ENCODE assay signal across 17 cellular contexts in genomic region chr18:35501369-35501768, GRCh38. TPM values are rescaled to one million over a fixed set of nuclear protein-coding genes. Genes with fewer than 3 reads are reported as not detected.
A peak's percentile ranks its signal among the peaks of the same experiment; 100 is the strongest.
DNase-seq lines count a peak whose midpoint lies in the region; ATAC-seq, FAIRE-seq and TF ChIP-seq lines count a peak whose summit lies in the region.
"Had no signal": no experiment of that assay in that cellular context is flagged by ENCODE, and none has a peak within 500 bp of the region (broad histone marks: within the 10 kb centered on the region; RNA-seq: fewer than 3 reads in every experiment).

No MANE protein-coding gene starts in this region.

- ATAC-seq in K562: no peak

- peaks cover 38% of the 10 kb centered on the region for H3K4me1 Mint-ChIP-seq in osteocyte (ENCODE audit: unreplicated experiment)

- CTCF ChIA-PET in K562 (lab: Yijun Ruan, JAX; ENCODE audit: low intra/inter-chr PET ratio): no interaction called here

- peak overlapping the region; percentile 24 for H3K27ac Mint-ChIP-seq in osteocyte (ENCODE audit: unreplicated experiment)

- no peak for TF ChIP-seq CTCF in K562 (IDR thresholded peaks at IDR 0.05 in 2 of 3, conservative IDR thresholded peaks at IDR 0.05 in 1 of 3; ENCODE audit: insufficient read depth in 2 of 3, low read depth in 1 of 3, low read length in 3 of 3)
- no peak for TF ChIP-seq CTCF in esophagus squamous epithelium (IDR thresholded peaks at IDR 0.05)
- TF ChIP-seq CTCF in osteocyte (IDR thresholded peaks at IDR 0.05): no peak

- POLR2A ChIA-PET in K562 (lab: Yijun Ruan, JAX): interaction anchor here (0.7 kb wide), 1 partner anchor 13 kb away, joined by 3 read pairs; no protein-coding TSS in a partner anchor

- H2AFZ ChIP-seq in K562 (ENCODE audit: low read depth, low read length): peak overlapping the region; percentile 80

- H3K9me3 ChIP-seq in K562 (replicated peaks; ENCODE audit: control insufficient read depth, insufficient read depth, low read depth, low read length) (no peaks in the 10 kb centered on the region), esophagus squamous epithelium (no peaks in the 10 kb centered on the region)
- H3K9me3 ChIP-seq: BLaER1, SJCRH30 had no signal

- no peak overlapping the region for H3K4me3 Mint-ChIP-seq in osteocyte (ENCODE audit: unreplicated experiment)

- H3K4me1 ChIP-seq in K562 (replicated peaks in 1 of 2; ENCODE audit: control insufficient read depth in 2 of 2, insufficient read depth in 2 of 2, low read length in 2 of 2): peaks cover 8 to 27% of the 10 kb centered on the region in 2 experiments
- peaks cover 10 to 56% (median 19%) of the 10 kb centered on the region in 3 donors for H3K4me1 ChIP-seq in esophagus squamous epithelium
- H3K4me1 ChIP-seq: SJCRH30 had no signal

- in situ Hi-C loops in K562 (cut with MboI): no loop called here

- no peaks in the 10 kb centered on the region for H3K27me3 Mint-ChIP-seq in osteocyte (ENCODE audit: unreplicated experiment)

- peak overlapping the region; percentile 6; the same call in 1 of the 2 replicates for H3K4me2 ChIP-seq in K562 (ENCODE audit: insufficient read depth, low read length)

- DNase-seq in ELF-1 (ENCODE audit: low read depth, low spot score) (peak; percentile 30), K562 (ENCODE audit: extremely low read depth in 1 of 4, low spot score in 3 of 4) (no peak), esophagus squamous epithelium (lab: John Stamatoyannopoulos, UW) (no peak), osteocyte (ENCODE audit: extremely low spot score, unreplicated experiment) (no peak), ecto neural progenitor cell (ENCODE audit: low spot score) (no peak), 8988T (no peak), T1000 (lab: John Stamatoyannopoulos, UW) (no peak)
- DNase-seq in stimulated activated CD4-positive, alpha-beta T cell treated with anti-CD3 and anti-CD28 coated beads, Interleukin-12 subunit alpha, Interleukin-12 subunit beta, amount 100 ng/mL, for 4 hours: no peak
- DNase-seq: DMS79, NCI-H1417, NCI-H187, NCI-H2107, NCI-H510A treated with DMSO at 0.1 percent for 48 hours, NCI-H774, SJCRH30 had no signal

- peaks cover 3% of the 10 kb centered on the region for H3K9me3 Mint-ChIP-seq in osteocyte (ENCODE audit: unreplicated experiment)

- H3K9ac ChIP-seq in K562 (ENCODE audit: insufficient read depth in 1 of 2, low read depth in 2 of 2, low read length in 2 of 2): no peak overlapping the region
- H3K9ac ChIP-seq: BLaER1 had no signal

- H3K36me3 ChIP-seq in K562 (ENCODE audit: control insufficient read depth, insufficient read depth, low read length): no peaks in the 10 kb centered on the region
- no peaks in the 10 kb centered on the region for H3K36me3 ChIP-seq in esophagus squamous epithelium
- H3K36me3 ChIP-seq: BLaER1, SJCRH30 had no signal

- TF ChIP-seq POLR2A in K562 (conservative IDR thresholded peaks at IDR 0.05): no peak
- TF ChIP-seq POLR2A in esophagus squamous epithelium (IDR thresholded peaks at IDR 0.05): no peak

- intact Hi-C loops in K562 (cut with micrococcal nuclease): no loop called here
- intact Hi-C loops in esophagus squamous epithelium (cut with DNase I): no loop called here

- H3K9me1 ChIP-seq in K562 (ENCODE audit: control insufficient read depth, insufficient read depth, low read length): no peaks in the 10 kb centered on the region

- peaks cover 2% of the 10 kb centered on the region for H3K36me3 Mint-ChIP-seq in osteocyte (ENCODE audit: unreplicated experiment)

- no TSS peak for BruUV-seq in K562 (replicated peaks; lab: Mats Ljungman, UMichigan)

- H3K4me3 ChIP-seq in K562 (no peak overlapping the region), esophagus squamous epithelium (no peak overlapping the region)
- H3K4me3 ChIP-seq: BLaER1, SJCRH30 had no signal

- H3K27ac ChIP-seq in K562 (ENCODE audit: extremely low read depth, low read depth, low read length) (no peak overlapping the region), esophagus squamous epithelium (peak overlapping the region; percentile 65 to 85 (median 75))
- H3K27ac ChIP-seq: BLaER1, SJCRH30 had no signal

- TF ChIP-seq EP300 in K562 (IDR thresholded peaks at IDR 0.05; ENCODE audit: low read length): no peak

- FAIRE-seq in K562 (lab: Jason Lieb, UNC): no peak
- FAIRE-seq: H54 had no signal

- TF ChIP-seq RAD21 in K562 (CRISPR knock-in tag; conservative IDR thresholded peaks at IDR 0.05 in 1 of 2, IDR thresholded peaks at IDR 0.05 in 1 of 2): no peak

- H3K79me2 ChIP-seq in K562 (ENCODE audit: control insufficient read depth, insufficient read depth, low read length): peaks cover 10% of the 10 kb centered on the region

- H3K27me3 ChIP-seq in K562 (ENCODE audit: control insufficient read depth in 2 of 2, insufficient read depth in 2 of 2, low read length in 2 of 2) (no peaks in the 10 kb centered on the region; a peak in 1 of 5 replicates), esophagus squamous epithelium (no peaks in the 10 kb centered on the region)
- H3K27me3 ChIP-seq: BLaER1, SJCRH30 had no signal

- H4K20me1 ChIP-seq in K562 (replicated peaks; ENCODE audit: control insufficient read depth, insufficient read depth, low read length): no peaks in the 10 kb centered on the region
- H4K20me1 ChIP-seq: BLaER1 had no signal

- WGBS in K562 (ENCODE audit: insufficient coverage, low coverage, missing lambda C conversion rate): 57% methylated on average over 7 of the region's 7 CpGs
- 65 to 72% methylated on average over 7 of the region's 7 CpGs for WGBS in esophagus squamous epithelium, 2 donors

TF ChIP-seq in K562, 482 proteins besides CTCF, POLR2A, EP300 and RAD21:
- TF ChIP-seq NFIX (CRISPR knock-in tag; IDR thresholded peaks at IDR 0.05; ENCODE audit: low read depth) (no peak), ZFPM2 (CRISPR knock-in tag; IDR thresholded peaks at IDR 0.05) (no peak), NR0B1 (IDR thresholded peaks at IDR 0.05; ENCODE audit: partially characterized antibody) (no peak), ZNF146 (CRISPR knock-in tag; IDR thresholded peaks at IDR 0.05; ENCODE audit: unreplicated experiment) (no peak), ZNF586 (CRISPR knock-in tag; conservative IDR thresholded peaks at IDR 0.05) (no peak), ZNF740 (CRISPR knock-in tag; IDR thresholded peaks at IDR 0.05) (no peak), ZNF740 (tag; IDR thresholded peaks at IDR 0.05) (no peak), MAFG (tag; conservative IDR thresholded peaks at IDR 0.05) (no peak), SMARCA5 (IDR thresholded peaks at IDR 0.05) (no peak)

RNA-seq across cellular contexts. Expression of gene INO80C, which starts 3.6 kb away (rescaled TPM):
- total RNA-seq in K562 (2011; cell fraction: chromatin; rRNA removed; ENCODE audit: low replicate concordance): 9.7 and 20.7 TPM in 2 replicates
- 18.0 and 20.5 TPM in 2 replicates for total RNA-seq in K562 (2011; cell fraction: nucleolus; rRNA removed)
- 18.2 and 19.3 TPM in 2 replicates for total RNA-seq in K562 (2011; cell fraction: nucleoplasm; rRNA removed)
- 14.3 and 19.8 TPM in 2 replicates for total RNA-seq in K562 (2014; rRNA removed)
- total RNA-seq in K562 (2014; rRNA removed; fragmentation: Illumina TruSeq; extraction: Trizol): 21.4 and 21.6 TPM in 2 replicates
- total RNA-seq in K562 (2015; rRNA removed; fragmentation: Illumina TruSeq; extraction: Trizol): 18.8 and 19.2 TPM in 2 replicates
- total RNA-seq in K562 (2021): 42.1 and 46.6 TPM in 2 replicates
- polyA plus RNA-seq in K562 (2011; rRNA removed): 33.6 and 34.8 TPM in 2 replicates
- 27.0 and 27.2 TPM in 2 replicates for polyA plus RNA-seq in K562 (2011; cell fraction: cytosol; rRNA removed)
- 22.8 and 24.3 TPM in 2 replicates for polyA plus RNA-seq in K562 (2011; cell fraction: nucleus; rRNA removed)
- 25.2 and 34.8 TPM in 2 replicates for polyA plus RNA-seq in K562 (2012)
- 46.6 and 49.8 TPM in 2 replicates for polyA plus RNA-seq in K562 (2014; fragmentation: Illumina TruSeq; extraction: Trizol)
- 10 to 100 TPM; 51.3 to 53.3 TPM for polyA plus RNA-seq in K562 (2014; fragmentation: Nextera tagmentation; extraction: Ambion mirVana)
- 35.3 and 52.2 TPM in 2 replicates for polyA plus RNA-seq in K562 (2014; rRNA removed)
- 13.7 and 16.1 TPM in 2 replicates for polyA minus RNA-seq in K562 (2011; rRNA and poly(A)+ RNA removed)
- 7.3 and 9.1 TPM in 2 replicates for polyA minus RNA-seq in K562 (2011; cell fraction: cytosol; rRNA and poly(A)+ RNA removed)
- 10.4 and 14.7 TPM in 2 replicates for polyA minus RNA-seq in K562 (2011; cell fraction: nucleus; rRNA and poly(A)+ RNA removed)
- 10 to 100 TPM; 13.2 to 30.1 (median 17.9) TPM for total RNA-seq in esophagus squamous epithelium
- 27.1 and 30.2 TPM in 2 replicates for total RNA-seq in osteocyte
